In the genomic region with DNA sequence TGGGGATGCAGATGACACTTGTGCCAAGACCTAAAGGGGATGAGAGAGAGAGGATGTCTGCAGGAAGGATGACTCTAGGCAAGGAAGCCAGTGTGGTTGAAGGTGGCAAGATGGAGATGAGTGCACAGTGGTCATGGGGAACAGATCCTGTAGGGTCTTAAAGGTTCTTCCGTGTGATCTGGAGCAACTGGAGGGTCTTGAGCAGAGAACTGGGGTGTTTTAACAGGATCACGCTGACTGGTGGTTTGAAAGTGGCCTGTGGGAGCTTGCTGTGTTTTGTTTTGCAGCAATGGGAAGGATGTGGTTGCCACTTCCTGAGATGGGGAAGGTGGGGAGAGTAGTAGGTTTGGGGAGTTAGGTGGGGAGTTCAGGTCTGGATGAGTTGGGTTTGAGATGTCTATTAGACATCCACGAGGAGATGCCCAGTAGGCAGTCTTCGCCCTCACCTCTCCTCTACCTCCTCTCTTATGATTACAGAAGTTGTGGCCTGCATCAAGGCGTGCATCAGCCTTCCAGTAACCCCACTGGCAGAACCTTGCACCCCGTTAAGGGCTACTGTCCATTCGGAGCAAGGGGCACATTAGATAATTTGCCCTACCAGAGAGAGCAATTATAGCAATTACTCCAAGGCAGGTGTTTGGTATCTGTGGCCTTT, we compare ENCODE assay signal across 8 cellular contexts. TPM values are rescaled to one million over a fixed set of nuclear protein-coding genes. Genes with fewer than 3 reads are reported as not detected.
A peak's percentile ranks its signal among the peaks of the same experiment; 100 is the strongest.
DNase-seq lines count a peak whose midpoint lies in the region; ATAC-seq and TF ChIP-seq lines count a peak whose summit lies in the region.

No MANE protein-coding gene starts in this region.

- peaks cover 35 to 51% of the 10 kb centered on the region in 2 donors for H3K4me1 Mint-ChIP-seq in natural killer cell

- intact Hi-C loops in natural killer cell (cut with micrococcal nuclease): no loop called here

- ATAC-seq in natural killer cell (peak; percentile 31 to 41 (median 39)), HG03095 (IDR thresholded peaks at IDR 0.05; ENCODE audit: unreplicated experiment) (no peak)

- TF ChIP-seq CTCF in AG10803 (conservative IDR thresholded peaks at IDR 0.05; ENCODE audit: low read length): no peak
- no peak for TF ChIP-seq CTCF in natural killer cell (IDR thresholded peaks at IDR 0.05)

- H3K4me3 ChIP-seq in AG10803 (ENCODE audit: low read length): peak overlapping the region; percentile 88

- peak overlapping the region; percentile 80 for H3K4me3 Mint-ChIP-seq in natural killer cell

- no peaks in the 10 kb centered on the region for H3K9me3 Mint-ChIP-seq in natural killer cell

- peaks cover 0 to 9% of the 10 kb centered on the region in 2 donors for H3K27me3 Mint-ChIP-seq in natural killer cell (ENCODE audit: low read depth in 2 of 2)

- H3K36me3 Mint-ChIP-seq in natural killer cell: peaks cover 8% of the 10 kb centered on the region

- DNase-seq in AG10803 (ENCODE audit: low read depth) (no peak), KG1 (lab: John Stamatoyannopoulos, UW) (peak; percentile 71), natural killer cell (no peak), DMS153 (lab: John Stamatoyannopoulos, UW) (no peak), NCI-H345 treated with DMSO at 0.1 percent for 48 hours (lab: John Stamatoyannopoulos, UW; ENCODE audit: unreplicated experiment) (no peak), HCEC 1CT (no peak)
- DNase-seq in central memory CD4-positive, alpha-beta T cell: peak; percentile 21

- H3K27ac Mint-ChIP-seq in natural killer cell: peak overlapping the region; percentile 17 to 63

RNA-seq across cellular contexts. Expression of gene STBD1, which starts 1.4 kb away (rescaled TPM):
- 1 to 10 TPM in 1 of 3 donors, under 1 TPM in 2; 0.15 to 1.3 (median 0.26) TPM for total RNA-seq in natural killer cell

RNA-seq across cellular contexts. Expression of gene FAM47E, which starts 53.6 kb away (rescaled TPM):
- under 1 TPM in 2 of 3 donors, not detected in 1; 0.21 to 0.85 TPM for total RNA-seq in natural killer cell

Comparison
In these comparisons a context has a peak if more than half of its experiments do, and no peak if none do; other contexts are left out.
1. DNase-seq: peak in KG1 (single experiment) and central memory CD4-positive, alpha-beta T cell (single experiment); none in AG10803 (single experiment), natural killer cell (single experiment), DMS153 (single experiment), NCI-H345 treated with DMSO at 0.1 percent for 48 hours (single experiment) and HCEC 1CT (single experiment).